Comparison of ENCODE assay signal across 8 cellular contexts in genomic region chr11:30322826-30323710, GRCh38.
DNase-seq lines count a peak whose midpoint lies in the region; ATAC-seq lines count a peak whose summit lies in the region.

Gene ARL14EP, plus strand, starts transcription at chr11:30323104. Its CDS starts 7,845 bp downstream, at chr11:30330949.

- no peaks in the 10 kb centered on the region for H3K27me3 Mint-ChIP-seq in central memory CD8-positive, alpha-beta T cell

- H3K4me3 Mint-ChIP-seq in central memory CD8-positive, alpha-beta T cell, result peak within 1 kb of the TSS; percentile 92

- peaks cover 43% of the 10 kb centered on the region for H3K4me1 Mint-ChIP-seq in central memory CD8-positive, alpha-beta T cell

- peak within 1 kb of the TSS; percentile 96 for H3K27ac Mint-ChIP-seq in central memory CD8-positive, alpha-beta T cell (ENCODE audit: low read depth)

- H3K9me3 Mint-ChIP-seq in central memory CD8-positive, alpha-beta T cell, result no peaks in the 10 kb centered on the region

- H3K36me3 Mint-ChIP-seq in central memory CD8-positive, alpha-beta T cell (ENCODE audit: insufficient read depth), result peaks cover 10% of the 10 kb centered on the region

- peak; percentile 92 for DNase-seq in AG08396 (ENCODE audit: low spot score)
- DNase-seq in NCI-H345 treated with DMSO at 0.1 percent for 48 hours (lab: John Stamatoyannopoulos, UW; ENCODE audit: unreplicated experiment), result peak; percentile 87
- DNase-seq in activated CD4-positive, CD25-positive, alpha-beta regulatory T cell treated with anti-CD3 and anti-CD28 coated beads, Interleukin-2, amount 50 U/mL, for 16 hours (ENCODE audit: low read depth, low spot score), result peak; percentile 71
- peak; percentile 71 to 83 for DNase-seq in central memory CD8-positive, alpha-beta T cell (ENCODE audit: low spot score in 2 of 2)
- peak; percentile 98 for DNase-seq in iris pigment epithelial cell (ENCODE audit: low read depth)
- DNase-seq in stimulated activated CD4-positive, alpha-beta T cell treated with anti-CD3 and anti-CD28 coated beads, Interleukin-12 subunit alpha, Interleukin-12 subunit beta, amount 100 ng/mL, for 4 hours, result peak; percentile 84

- ATAC-seq in GM19023 (IDR thresholded peaks at IDR 0.05; ENCODE audit: unreplicated experiment), result peak; percentile 99
- ATAC-seq in HG03280 (IDR thresholded peaks at IDR 0.05; ENCODE audit: unreplicated experiment), result peak; percentile 95
- ATAC-seq in central memory CD8-positive, alpha-beta T cell (replicated peaks; ENCODE audit: extremely low read depth, poor library complexity, severe bottlenecking), result peak; percentile 86

Comparison
In these comparisons a context has a peak if more than half of its experiments do, and no peak if none do; other contexts are left out.
1. Peak in every context shown above with its lines: DNase-seq and ATAC-seq.